Comparison of ENCODE assay signal across 3 cellular contexts in the genomic region with DNA sequence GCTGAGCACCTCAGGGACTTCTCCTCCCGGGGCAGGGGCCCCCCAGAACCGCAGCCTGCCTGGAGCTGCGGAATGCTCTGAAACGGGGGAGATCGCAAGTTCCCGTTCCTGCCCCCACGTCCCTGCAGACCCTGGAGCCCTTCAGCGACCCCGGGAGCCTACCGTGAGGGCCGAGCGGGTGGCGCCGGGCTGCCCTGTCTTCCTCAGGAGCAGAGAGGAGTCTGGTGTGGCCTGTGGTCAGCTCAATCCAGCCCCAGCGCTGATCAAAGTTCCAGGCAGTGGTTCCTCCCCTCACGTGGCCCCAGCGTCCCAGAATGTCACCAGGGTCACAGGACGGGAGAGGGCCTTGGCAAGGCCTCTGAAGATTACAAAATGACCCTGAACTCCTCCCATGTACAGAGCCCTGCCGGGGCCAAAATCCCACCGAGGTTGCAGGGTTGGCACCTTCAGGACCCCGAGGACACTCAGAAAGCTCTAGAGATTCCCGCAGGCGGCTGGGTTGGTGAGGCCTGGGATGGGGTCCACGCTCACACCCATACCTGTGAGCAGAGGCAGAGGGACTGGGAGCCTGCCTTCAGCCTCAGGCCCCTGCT.
TF ChIP-seq lines count a peak whose summit lies in the region.

Gene CPN2 (minus strand): TSS at position 249 of the 593 bp plus-strand sequence. CDS start 8,626 bp downstream, outside the sequence.

TF ChIP-seq in GM23338, 12 proteins besides CTCF, POLR2A, EP300 and RAD21:
- TF ChIP-seq NANOG (IDR thresholded peaks at IDR 0.05; ENCODE audit: borderline replicate concordance) (no peak), JUNB (IDR thresholded peaks at IDR 0.05; ENCODE audit: unreplicated experiment) (no peak)

TF ChIP-seq in IMR-90, 13 proteins besides CTCF, POLR2A, EP300 and RAD21:
- TF ChIP-seq MXI1 (IDR thresholded peaks at IDR 0.05; ENCODE audit: borderline replicate concordance, low read depth, low read length) (no peak), CEBPB (IDR thresholded peaks at IDR 0.05; ENCODE audit: low read depth, low read length) (no peak), MAZ (IDR thresholded peaks at IDR 0.05; ENCODE audit: borderline replicate concordance, low read depth, low read length) (no peak), SMC3 (IDR thresholded peaks at IDR 0.05; ENCODE audit: low read depth, low read length) (no peak), FOS (IDR thresholded peaks at IDR 0.05; ENCODE audit: low read depth, low read length) (no peak), ELK1 (IDR thresholded peaks at IDR 0.05; ENCODE audit: borderline replicate concordance, low read depth, low read length) (no peak), RFX5 (IDR thresholded peaks at IDR 0.05; ENCODE audit: low read depth, low read length) (no peak), BHLHE40 (IDR thresholded peaks at IDR 0.05; ENCODE audit: low read depth, low read length) (no peak), MAFK (IDR thresholded peaks at IDR 0.05; ENCODE audit: low read depth, low read length) (no peak), RCOR1 (IDR thresholded peaks at IDR 0.05; ENCODE audit: insufficient replicate concordance, low read length) (no peak)
- TF ChIP-seq, protein P1, sequence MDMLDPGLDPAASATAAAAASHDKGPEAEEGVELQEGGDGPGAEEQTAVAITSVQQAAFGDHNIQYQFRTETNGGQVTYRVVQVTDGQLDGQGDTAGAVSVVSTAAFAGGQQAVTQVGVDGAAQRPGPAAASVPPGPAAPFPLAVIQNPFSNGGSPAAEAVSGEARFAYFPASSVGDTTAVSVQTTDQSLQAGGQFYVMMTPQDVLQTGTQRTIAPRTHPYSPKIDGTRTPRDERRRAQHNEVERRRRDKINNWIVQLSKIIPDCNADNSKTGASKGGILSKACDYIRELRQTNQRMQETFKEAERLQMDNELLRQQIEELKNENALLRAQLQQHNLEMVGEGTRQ (IDR thresholded peaks at IDR 0.05; ENCODE audit: low read depth, low read length) = no peak

TF ChIP-seq in H1, 55 proteins besides CTCF, POLR2A, EP300 and RAD21:
- TF ChIP-seq SUZ12 (IDR thresholded peaks at IDR 0.05; ENCODE audit: low read length) (no peak), TEAD4 (IDR thresholded peaks at IDR 0.05; ENCODE audit: low read depth, low read length) (no peak), GABPA (IDR thresholded peaks at IDR 0.05; ENCODE audit: borderline replicate concordance, insufficient read depth, low read length) (no peak), SIN3A (conservative IDR thresholded peaks at IDR 0.05 in 1 of 2, IDR thresholded peaks at IDR 0.05 in 1 of 2; ENCODE audit: low read depth in 1 of 2, low read length in 2 of 2) (no peak), KDM5A (IDR thresholded peaks at IDR 0.05; ENCODE audit: low read length) (no peak), CBX8 (IDR thresholded peaks at IDR 0.05; ENCODE audit: borderline replicate concordance, low read depth, low read length) (no peak), KDM1A (IDR thresholded peaks at IDR 0.05; ENCODE audit: borderline replicate concordance, low read length) (no peak), ZNF274 (IDR thresholded peaks at IDR 0.05; ENCODE audit: borderline replicate concordance, extremely low read depth, low read length) (no peak), CHD1 (IDR thresholded peaks at IDR 0.05; ENCODE audit: low read depth, low read length) (no peak), ATF3 (IDR thresholded peaks at IDR 0.05; ENCODE audit: insufficient read depth, low read depth, low read length) (no peak)
- TF ChIP-seq, protein P2, sequence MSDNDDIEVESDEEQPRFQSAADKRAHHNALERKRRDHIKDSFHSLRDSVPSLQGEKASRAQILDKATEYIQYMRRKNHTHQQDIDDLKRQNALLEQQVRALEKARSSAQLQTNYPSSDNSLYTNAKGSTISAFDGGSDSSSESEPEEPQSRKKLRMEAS (IDR thresholded peaks at IDR 0.05) = no peak
